Comparison of ENCODE assay signal across 14 cellular contexts in the genomic region with DNA sequence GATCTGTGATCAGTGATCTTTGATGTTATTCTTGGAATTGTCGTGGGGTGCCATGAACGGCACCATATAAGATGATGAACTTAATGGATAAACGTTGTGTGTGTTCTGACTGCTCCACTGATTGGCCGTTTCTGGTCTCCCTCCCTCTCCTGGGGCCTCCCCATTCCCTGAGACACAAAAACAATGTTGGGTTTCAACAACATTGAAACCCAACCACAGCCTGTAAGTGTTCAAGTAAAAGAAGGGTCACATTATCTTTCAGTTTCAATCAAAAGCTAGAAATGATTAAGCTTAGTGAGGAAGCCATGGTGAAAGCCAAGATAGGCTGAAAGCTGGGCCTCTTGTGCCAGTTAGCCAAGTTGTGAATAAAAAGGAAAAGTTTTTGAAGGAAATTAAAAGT. TPM values are rescaled to one million over a fixed set of nuclear protein-coding genes. Genes with fewer than 3 reads are reported as not detected.
DNase-seq lines count a peak whose midpoint lies in the region; ATAC-seq lines count a peak whose summit lies in the region.
"Had no signal": no experiment of that assay in that cellular context is flagged by ENCODE, and none has a peak within 500 bp of the region (broad histone marks: within the 10 kb centered on the region; RNA-seq: fewer than 3 reads in every experiment).

No MANE protein-coding gene starts in this region.

- H3K27ac ChIP-seq in effector memory CD4-positive, alpha-beta T cell (ENCODE audit: insufficient read depth, low read length, poor library complexity, severe bottlenecking) = no peak overlapping the region
- H3K27ac ChIP-seq: heart left ventricle, tibial nerve had no signal

- H3K36me3 Mint-ChIP-seq in activated naive CD4-positive, alpha-beta T cell treated with anti-CD3 and anti-CD28 coated beads, Interleukin-2, amount 50 U/mL, for 72 hours = peaks cover 17 to 21% of the 10 kb centered on the region in 2 donors

- no peak for DNase-seq in activated naive CD4-positive, alpha-beta T cell treated with anti-CD3 and anti-CD28 coated beads, Interleukin-2, amount 50 U/mL, for 72 hours (ENCODE audit: low spot score in 2 of 2)
- DNase-seq in activated naive CD4-positive, alpha-beta T cell treated with Interleukin-2 at 50 U/mL for 16 hours = no peak
- peak; percentile 40 to 59 for DNase-seq in stimulated activated naive CD8-positive, alpha-beta T cell treated with anti-CD3 and anti-CD28 coated beads, Interleukin-15, amount 100 ng/mL, for 72 hours
- no peak for DNase-seq in hepatic stellate cell (ENCODE audit: low spot score)
- DNase-seq in COLO829 (ENCODE audit: low spot score) = no peak
- DNase-seq in effector memory CD4-positive, alpha-beta T cell = no peak
- DNase-seq: heart left ventricle, mesenchymal stem cell, NCI-H446 had no signal

- H3K9me3 Mint-ChIP-seq in activated naive CD4-positive, alpha-beta T cell treated with anti-CD3 and anti-CD28 coated beads, Interleukin-2, amount 50 U/mL, for 72 hours = peaks cover 8% of the 10 kb centered on the region in 2 donors
- peaks cover 7 to 25% of the 10 kb centered on the region in 2 donors for H3K9me3 Mint-ChIP-seq in stimulated activated naive CD8-positive, alpha-beta T cell treated with anti-CD3 and anti-CD28 coated beads, Interleukin-15, amount 100 ng/mL, for 72 hours

- H3K4me1 Mint-ChIP-seq in stimulated activated naive CD8-positive, alpha-beta T cell treated with anti-CD3 and anti-CD28 coated beads, Interleukin-15, amount 100 ng/mL, for 72 hours = peaks cover 39% of the 10 kb centered on the region

- H3K4me3 ChIP-seq in effector memory CD4-positive, alpha-beta T cell (ENCODE audit: insufficient read depth, low read depth, low read length, poor library complexity, severe bottlenecking) = no peak overlapping the region
- H3K4me3 ChIP-seq: HAP-1, heart left ventricle, tibial nerve had no signal

- H3K36me3 ChIP-seq in effector memory CD4-positive, alpha-beta T cell (ENCODE audit: control insufficient read depth, insufficient read depth, low read length) = no peaks in the 10 kb centered on the region
- H3K36me3 ChIP-seq: HAP-1, heart left ventricle, tibial nerve had no signal

- H3K4me3 Mint-ChIP-seq in stimulated activated naive CD8-positive, alpha-beta T cell treated with anti-CD3 and anti-CD28 coated beads, Interleukin-15, amount 100 ng/mL, for 72 hours = peak overlapping the region; percentile 46 to 53

- H3K27me3 Mint-ChIP-seq in stimulated activated naive CD8-positive, alpha-beta T cell treated with anti-CD3 and anti-CD28 coated beads, Interleukin-15, amount 100 ng/mL, for 72 hours = peaks cover 89% of the 10 kb centered on the region

- no peaks in the 10 kb centered on the region for H3K4me1 ChIP-seq in effector memory CD4-positive, alpha-beta T cell (ENCODE audit: control insufficient read depth, insufficient read depth, low read length, poor library complexity, severe bottlenecking)
- H3K4me1 ChIP-seq: tibial nerve had no signal

- H3K27ac Mint-ChIP-seq in activated naive CD4-positive, alpha-beta T cell treated with anti-CD3 and anti-CD28 coated beads, Interleukin-2, amount 50 U/mL, for 72 hours = peak overlapping the region in 1 of 2 donors; percentile 2
- peak overlapping the region in 1 of 2 donors; percentile 79 for H3K27ac Mint-ChIP-seq in stimulated activated naive CD8-positive, alpha-beta T cell treated with anti-CD3 and anti-CD28 coated beads, Interleukin-15, amount 100 ng/mL, for 72 hours

- peak; percentile 90 to 94 for ATAC-seq in activated naive CD4-positive, alpha-beta T cell treated with anti-CD3 and anti-CD28 coated beads, Interleukin-2, amount 50 U/mL, for 72 hours
- ATAC-seq in GM21825 (IDR thresholded peaks at IDR 0.05; ENCODE audit: unreplicated experiment) = peak; percentile 98
- ATAC-seq in HG03175 (IDR thresholded peaks at IDR 0.05; ENCODE audit: unreplicated experiment) = peak; percentile 94
- peak; percentile 94 for ATAC-seq in stimulated activated naive CD8-positive, alpha-beta T cell treated with anti-CD3 and anti-CD28 coated beads, Interleukin-15, amount 100 ng/mL, for 72 hours
- ATAC-seq: heart left ventricle had no signal

- H3K9me3 ChIP-seq in effector memory CD4-positive, alpha-beta T cell (ENCODE audit: control insufficient read depth, low read length) = no peaks in the 10 kb centered on the region
- H3K9me3 ChIP-seq: HAP-1 had no signal

- peaks cover 2% of the 10 kb centered on the region for H3K27me3 ChIP-seq in effector memory CD4-positive, alpha-beta T cell (replicated peaks; ENCODE audit: control insufficient read depth, insufficient read depth, low read length, poor library complexity, severe bottlenecking)

RNA-seq across cellular contexts. Expression of gene EN2, which starts 19.5 kb away (rescaled TPM):
- not detected for total RNA-seq in activated naive CD4-positive, alpha-beta T cell treated with anti-CD3 and anti-CD28 coated beads, Interleukin-2, amount 50 U/mL, for 72 hours
- total RNA-seq: pulmonary artery endothelial cell had no signal

Comparison
In these comparisons a context has a peak if more than half of its experiments do, and no peak if none do; other contexts are left out.
1. DNase-seq: peak in stimulated activated naive CD8-positive, alpha-beta T cell treated with anti-CD3 and anti-CD28 coated beads, Interleukin-15, amount 100 ng/mL, for 72 hours (2 of 2); none in activated naive CD4-positive, alpha-beta T cell treated with anti-CD3 and anti-CD28 coated beads, Interleukin-2, amount 50 U/mL, for 72 hours (0 of 2), activated naive CD4-positive, alpha-beta T cell treated with Interleukin-2 at 50 U/mL for 16 hours (single experiment), hepatic stellate cell (single experiment), COLO829 (single experiment) and effector memory CD4-positive, alpha-beta T cell (0 of 3).
2. Peak in every context shown above with its lines, with median percentiles within 50 percentile points of each other: ATAC-seq.